In genomic region chr2:2331905-2332280, GRCh38 we compare ENCODE assay signal across 15 cellular contexts. TPM values are rescaled to one million over a fixed set of nuclear protein-coding genes. Genes with fewer than 3 reads are reported as not detected.
DNase-seq lines count a peak whose midpoint lies in the region; ATAC-seq, FAIRE-seq and TF ChIP-seq lines count a peak whose summit lies in the region.
"Had no signal": no experiment of that assay in that cellular context is flagged by ENCODE, and none has a peak within 500 bp of the region (broad histone marks: within the 10 kb centered on the region; RNA-seq: fewer than 3 reads in every experiment).

No MANE protein-coding gene starts in this region.

- 71 to 80% (median 74%) methylated on average over 8 of the region's 8 CpGs for WGBS in small intestine, 3 donors

- H3K4me3 ChIP-seq in Caco-2 (ENCODE audit: low read depth, low read length): no peak overlapping the region
- no peak overlapping the region for H3K4me3 ChIP-seq in small intestine (ENCODE audit: low read depth in 1 of 2, low read length in 2 of 2)

- no peak overlapping the region for H3K4me3 Mint-ChIP-seq in activated naive CD4-positive, alpha-beta T cell treated with anti-CD3 and anti-CD28 coated beads for 36 hours
- H3K4me3 Mint-ChIP-seq in Caco-2 (ENCODE audit: unreplicated experiment): no peak overlapping the region
- H3K4me3 Mint-ChIP-seq: stimulated activated naive B cell treated with anti-CD40 and anti-IgM and Interleukin-4, amounts not matched to agents 10 μg/mL and 1 μg/mL and 100 μg/mL, for 72 hours had no signal

- H3K36me3 ChIP-seq in Caco-2 (ENCODE audit: control insufficient read depth, insufficient read depth, low read length) (no peaks in the 10 kb centered on the region), small intestine (ENCODE audit: control insufficient read depth in 2 of 2, insufficient read depth in 2 of 2, low read length in 2 of 2) (no peaks in the 10 kb centered on the region)

- POLR2A ChIA-PET in Caco-2 (lab: Charles Lee): interaction anchor here (0.5 kb wide), 1 partner anchor 1296 kb away, joined by 3 read pairs; no protein-coding TSS in a partner anchor

- no peaks in the 10 kb centered on the region for H3K4me1 ChIP-seq in Caco-2
- H3K4me1 ChIP-seq in small intestine (ENCODE audit: control insufficient read depth in 2 of 2, insufficient read depth in 1 of 2, low read depth in 1 of 2, low read length in 1 of 2): no peaks in the 10 kb centered on the region

- intact Hi-C loops in activated naive CD4-positive, alpha-beta T cell treated with anti-CD3 and anti-CD28 coated beads for 36 hours (cut with micrococcal nuclease): no loop called here
- intact Hi-C loops in Caco-2 (cut with micrococcal nuclease; ENCODE audit: unreplicated experiment): no loop called here

- no peak for ATAC-seq in HG02852 (IDR thresholded peaks at IDR 0.05; ENCODE audit: unreplicated experiment)
- ATAC-seq: stimulated activated naive B cell treated with anti-CD40 and anti-IgM and Interleukin-4, amounts not matched to agents 10 μg/mL and 1 μg/mL and 100 μg/mL, for 72 hours had no signal

- DNase-seq in Daoy (ENCODE audit: low read depth) (peak; percentile 74), NCI-H2171 (lab: John Stamatoyannopoulos, UW) (peak; percentile 96), SK-N-DZ (ENCODE audit: low spot score) (peak; percentile 91), inferior parietal cortex (ENCODE audit: extremely low spot score) (peak; percentile 58), Caco-2 (no peak), small intestine (no peak)
- no peak for DNase-seq in activated naive CD4-positive, alpha-beta T cell treated with anti-CD3 and anti-CD28 coated beads for 36 hours
- DNase-seq: activated CD8-positive, alpha-beta memory T cell treated with anti-CD3 and anti-CD28 coated beads, Interleukin-2, amount 50 U/mL, for 48 hours; AML-193; stimulated activated CD4-positive, alpha-beta T cell treated with anti-CD3 and anti-CD28 coated beads, Interleukin-1b, Interleukin-23, amount 100 ng/mL, for 48 hours; stimulated activated naive B cell treated with anti-CD40 and anti-IgM and Interleukin-4, amounts not matched to agents 10 μg/mL and 1 μg/mL and 100 μg/mL, for 72 hours had no signal

- no peaks in the 10 kb centered on the region for H3K27me3 Mint-ChIP-seq in activated naive CD4-positive, alpha-beta T cell treated with anti-CD3 and anti-CD28 coated beads for 36 hours (ENCODE audit: low read depth)
- H3K27me3 Mint-ChIP-seq in Caco-2 (ENCODE audit: insufficient read depth, unreplicated experiment): peaks cover 3% of the 10 kb centered on the region
- H3K27me3 Mint-ChIP-seq: stimulated activated naive B cell treated with anti-CD40 and anti-IgM and Interleukin-4, amounts not matched to agents 10 μg/mL and 1 μg/mL and 100 μg/mL, for 72 hours had no signal

- H3K36me3 Mint-ChIP-seq in activated naive CD4-positive, alpha-beta T cell treated with anti-CD3 and anti-CD28 coated beads for 36 hours (ENCODE audit: low read depth): no peaks in the 10 kb centered on the region
- no peaks in the 10 kb centered on the region for H3K36me3 Mint-ChIP-seq in Caco-2 (ENCODE audit: insufficient read depth, unreplicated experiment)
- H3K36me3 Mint-ChIP-seq: stimulated activated naive B cell treated with anti-CD40 and anti-IgM and Interleukin-4, amounts not matched to agents 10 μg/mL and 1 μg/mL and 100 μg/mL, for 72 hours had no signal

- CTCF ChIA-PET in activated naive CD4-positive, alpha-beta T cell treated with anti-CD3 and anti-CD28 coated beads for 36 hours (lab: Charles Lee): no interaction called here
- CTCF ChIA-PET in Caco-2 (lab: Charles Lee): no interaction called here

- no peak for FAIRE-seq in small intestine (lab: Jason Lieb, UNC)

- TF ChIP-seq CTCF in Caco-2 (IDR thresholded peaks at IDR 0.05; ENCODE audit: insufficient read depth in 1 of 2, low read depth in 1 of 2, low read length in 1 of 2, severe bottlenecking in 1 of 2, unreplicated experiment in 1 of 2): no peak

- no peak overlapping the region for H3K27ac Mint-ChIP-seq in activated naive CD4-positive, alpha-beta T cell treated with anti-CD3 and anti-CD28 coated beads for 36 hours
- no peak overlapping the region for H3K27ac Mint-ChIP-seq in Caco-2 (ENCODE audit: unreplicated experiment)
- H3K27ac Mint-ChIP-seq: stimulated activated naive B cell treated with anti-CD40 and anti-IgM and Interleukin-4, amounts not matched to agents 10 μg/mL and 1 μg/mL and 100 μg/mL, for 72 hours had no signal

- peaks cover 2% of the 10 kb centered on the region; the same call in 1 of the 2 replicates for H3K9me3 ChIP-seq in Caco-2
- H3K9me3 ChIP-seq in small intestine (ENCODE audit: control insufficient read depth, low read depth): no peaks in the 10 kb centered on the region

- H3K27ac ChIP-seq in small intestine (ENCODE audit: low read depth in 1 of 2, low read length in 1 of 2): no peak overlapping the region
- H3K27ac ChIP-seq: HL-60 had no signal

- H3K27me3 ChIP-seq in Caco-2 (replicated peaks; ENCODE audit: control insufficient read depth, insufficient read depth, low read length) (no peaks in the 10 kb centered on the region), small intestine (ENCODE audit: control insufficient read depth in 2 of 2, insufficient read depth in 2 of 2, low read length in 2 of 2) (no peaks in the 10 kb centered on the region)

- H3K4me1 Mint-ChIP-seq in activated naive CD4-positive, alpha-beta T cell treated with anti-CD3 and anti-CD28 coated beads for 36 hours (ENCODE audit: low read depth): no peaks in the 10 kb centered on the region
- H3K4me1 Mint-ChIP-seq in Caco-2 (ENCODE audit: low read depth, unreplicated experiment): no peaks in the 10 kb centered on the region
- H3K4me1 Mint-ChIP-seq: stimulated activated naive B cell treated with anti-CD40 and anti-IgM and Interleukin-4, amounts not matched to agents 10 μg/mL and 1 μg/mL and 100 μg/mL, for 72 hours had no signal

- no peaks in the 10 kb centered on the region for H3K9me3 Mint-ChIP-seq in activated naive CD4-positive, alpha-beta T cell treated with anti-CD3 and anti-CD28 coated beads for 36 hours
- H3K9me3 Mint-ChIP-seq in Caco-2 (ENCODE audit: unreplicated experiment): peaks cover 10% of the 10 kb centered on the region

- BruUV-seq in Caco-2 (replicated peaks; lab: Mats Ljungman, UMichigan): no TSS peak

RNA-seq across cellular contexts. Expression of gene MYT1L, which starts 0.8 kb away (rescaled TPM):
- total RNA-seq in Daoy (2014; rRNA removed; shearing (Covaris generic)): not detected in 2 replicates
- polyA plus RNA-seq in SK-N-DZ (2014; cell fraction: cytosol; rRNA removed): 3.5 and 4.4 TPM in 2 replicates
- 18.1 and 18.5 TPM in 2 replicates for polyA plus RNA-seq in SK-N-DZ (2014; cell fraction: nucleus; rRNA removed)
- not detected for total RNA-seq in activated naive CD4-positive, alpha-beta T cell treated with anti-CD3 and anti-CD28 coated beads for 36 hours
- not detected in 2 replicates for total RNA-seq in Caco-2 (2022)
- polyA plus RNA-seq in small intestine: under 1 TPM in 2 of 3 donors, not detected in 1; 0.76 to 0.81 TPM
- total RNA-seq: glomerular endothelial cell, lung microvascular endothelial cell had no signal

Comparison
In these comparisons a context has a peak if more than half of its experiments do, and no peak if none do; other contexts are left out.
1. DNase-seq: peak in Daoy (single experiment), NCI-H2171 (single experiment), SK-N-DZ (single experiment) and inferior parietal cortex (single experiment); none in activated naive CD4-positive, alpha-beta T cell treated with anti-CD3 and anti-CD28 coated beads for 36 hours (single experiment), Caco-2 (0 of 2) and small intestine (single experiment).